Comparison of ENCODE assay signal across 1 cellular context in genomic region chr20:56400001-56400640, GRCh38.
A peak's percentile ranks its signal among the peaks of the same experiment; 100 is the strongest.
TF ChIP-seq lines count a peak whose summit lies in the region.

No MANE protein-coding gene starts in this region.

TF ChIP-seq in K562, 482 proteins besides CTCF, POLR2A, EP300 and RAD21 (continues in another document):
- TF ChIP-seq TCFL5 (CRISPR knock-in tag; conservative IDR thresholded peaks at IDR 0.05), result no peak
- no peak for TF ChIP-seq ZNF589 (CRISPR knock-in tag; IDR thresholded peaks at IDR 0.05; ENCODE audit: low read depth)
- TF ChIP-seq GATAD2A (IDR thresholded peaks at IDR 0.05), result no peak
- TF ChIP-seq KLF1 (tag; IDR thresholded peaks at IDR 0.05), result no peak
- no peak for TF ChIP-seq SRSF7 (optimal IDR thresholded peaks at IDR 0.05; ENCODE audit: low read depth, low read length)
- TF ChIP-seq ZNF316 (IDR thresholded peaks at IDR 0.05), result no peak
- TF ChIP-seq MYNN (IDR thresholded peaks at IDR 0.05), result no peak
- no peak for TF ChIP-seq MYNN (CRISPR knock-in tag; IDR thresholded peaks at IDR 0.05)
- TF ChIP-seq PRMT5 (CRISPR knock-in tag; IDR thresholded peaks at IDR 0.05), result no peak
- TF ChIP-seq HNRNPLL (IDR thresholded peaks at IDR 0.05; ENCODE audit: low read depth, low read length, poor library complexity, severe bottlenecking), result no peak
- TF ChIP-seq ZBTB5 (IDR thresholded peaks at IDR 0.05), result no peak
- 0 out of 2 replicates have a peak, but pooled peaks have one; percentile 25 for TF ChIP-seq PKNOX1 (IDR thresholded peaks at IDR 0.05)
- TF ChIP-seq RBBP5 (IDR thresholded peaks at IDR 0.05; ENCODE audit: borderline replicate concordance, insufficient read depth, low read length, poor library complexity, severe bottlenecking), result no peak
- 0 out of 4 replicates have a peak, but pooled peaks of 1 of the 2 experiments have one; percentile 14 for TF ChIP-seq RCOR1 (IDR thresholded peaks at IDR 0.05; ENCODE audit: borderline replicate concordance in 1 of 2, low read depth in 2 of 2, low read length in 2 of 2)
- no peak for TF ChIP-seq ZNF143 (CRISPR knock-in tag; IDR thresholded peaks at IDR 0.05)
- peak; percentile 28; the same call in 1 of the 2 replicates for TF ChIP-seq DEAF1 (CRISPR knock-in tag; IDR thresholded peaks at IDR 0.05)
- TF ChIP-seq FIP1L1 (IDR thresholded peaks at IDR 0.05; ENCODE audit: low read depth, low read length, poor library complexity, severe bottlenecking), result no peak
- no peak for TF ChIP-seq ZNF444 (CRISPR knock-in tag; IDR thresholded peaks at IDR 0.05)
- TF ChIP-seq, protein P1, sequence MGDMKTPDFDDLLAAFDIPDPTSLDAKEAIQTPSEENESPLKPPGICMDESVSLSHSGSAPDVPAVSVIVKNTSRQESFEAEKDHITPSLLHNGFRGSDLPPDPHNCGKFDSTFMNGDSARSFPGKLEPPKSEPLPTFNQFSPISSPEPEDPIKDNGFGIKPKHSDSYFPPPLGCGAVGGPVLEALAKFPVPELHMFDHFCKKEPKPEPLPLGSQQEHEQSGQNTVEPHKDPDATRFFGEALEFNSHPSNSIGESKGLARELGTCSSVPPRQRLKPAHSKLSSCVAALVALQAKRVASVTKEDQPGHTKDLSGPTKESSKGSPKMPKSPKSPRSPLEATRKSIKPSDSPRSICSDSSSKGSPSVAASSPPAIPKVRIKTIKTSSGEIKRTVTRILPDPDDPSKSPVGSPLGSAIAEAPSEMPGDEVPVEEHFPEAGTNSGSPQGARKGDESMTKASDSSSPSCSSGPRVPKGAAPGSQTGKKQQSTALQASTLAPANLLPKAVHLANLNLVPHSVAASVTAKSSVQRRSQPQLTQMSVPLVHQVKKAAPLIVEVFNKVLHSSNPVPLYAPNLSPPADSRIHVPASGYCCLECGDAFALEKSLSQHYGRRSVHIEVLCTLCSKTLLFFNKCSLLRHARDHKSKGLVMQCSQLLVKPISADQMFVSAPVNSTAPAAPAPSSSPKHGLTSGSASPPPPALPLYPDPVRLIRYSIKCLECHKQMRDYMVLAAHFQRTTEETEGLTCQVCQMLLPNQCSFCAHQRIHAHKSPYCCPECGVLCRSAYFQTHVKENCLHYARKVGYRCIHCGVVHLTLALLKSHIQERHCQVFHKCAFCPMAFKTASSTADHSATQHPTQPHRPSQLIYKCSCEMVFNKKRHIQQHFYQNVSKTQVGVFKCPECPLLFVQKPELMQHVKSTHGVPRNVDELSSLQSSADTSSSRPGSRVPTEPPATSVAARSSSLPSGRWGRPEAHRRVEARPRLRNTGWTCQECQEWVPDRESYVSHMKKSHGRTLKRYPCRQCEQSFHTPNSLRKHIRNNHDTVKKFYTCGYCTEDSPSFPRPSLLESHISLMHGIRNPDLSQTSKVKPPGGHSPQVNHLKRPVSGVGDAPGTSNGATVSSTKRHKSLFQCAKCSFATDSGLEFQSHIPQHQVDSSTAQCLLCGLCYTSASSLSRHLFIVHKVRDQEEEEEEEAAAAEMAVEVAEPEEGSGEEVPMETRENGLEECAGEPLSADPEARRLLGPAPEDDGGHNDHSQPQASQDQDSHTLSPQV (IDR thresholded peaks at IDR 0.05), result peak; percentile 64; the same call in 1 of the 2 replicates
- TF ChIP-seq HDAC8 (tag; IDR thresholded peaks at IDR 0.05), result no peak
- peak; percentile 26; the same call in 1 of the 2 replicates for TF ChIP-seq ZNF384 (IDR thresholded peaks at IDR 0.05; ENCODE audit: low read depth, low read length)
- TF ChIP-seq, protein P2, sequence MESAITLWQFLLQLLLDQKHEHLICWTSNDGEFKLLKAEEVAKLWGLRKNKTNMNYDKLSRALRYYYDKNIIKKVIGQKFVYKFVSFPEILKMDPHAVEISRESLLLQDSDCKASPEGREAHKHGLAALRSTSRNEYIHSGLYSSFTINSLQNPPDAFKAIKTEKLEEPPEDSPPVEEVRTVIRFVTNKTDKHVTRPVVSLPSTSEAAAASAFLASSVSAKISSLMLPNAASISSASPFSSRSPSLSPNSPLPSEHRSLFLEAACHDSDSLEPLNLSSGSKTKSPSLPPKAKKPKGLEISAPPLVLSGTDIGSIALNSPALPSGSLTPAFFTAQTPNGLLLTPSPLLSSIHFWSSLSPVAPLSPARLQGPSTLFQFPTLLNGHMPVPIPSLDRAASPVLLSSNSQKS (CRISPR knock-in tag; IDR thresholded peaks at IDR 0.05), result no peak
- no peak for TF ChIP-seq E2F8 (IDR thresholded peaks at IDR 0.05; ENCODE audit: low read depth, partially characterized antibody)
- TF ChIP-seq MYC (IDR thresholded peaks at IDR 0.05; ENCODE audit: low read depth, low read length), result 0 out of 2 replicates have a peak, but pooled peaks have one; percentile 32
- no peak for TF ChIP-seq MYC (CRISPR knock-in tag; IDR thresholded peaks at IDR 0.05; ENCODE audit: borderline replicate concordance, low read depth)
- TF ChIP-seq JUNB (CRISPR knock-in tag; conservative IDR thresholded peaks at IDR 0.05), result no peak
- no peak for TF ChIP-seq ZNF436 (CRISPR knock-in tag; IDR thresholded peaks at IDR 0.05)
- 0 out of 4 replicates have a peak, but pooled peaks of 1 of the 2 experiments have one; percentile 26 for TF ChIP-seq ETV6 (IDR thresholded peaks at IDR 0.05; ENCODE audit: borderline replicate concordance in 1 of 2, low read depth in 2 of 2, low read length in 1 of 2)
- no peak for TF ChIP-seq ETV6 (CRISPR knock-in tag; IDR thresholded peaks at IDR 0.05; ENCODE audit: borderline replicate concordance)
- TF ChIP-seq ZNF445 (CRISPR knock-in tag; IDR thresholded peaks at IDR 0.05; ENCODE audit: low read depth), result no peak
- TF ChIP-seq ZNF76 (CRISPR knock-in tag; IDR thresholded peaks at IDR 0.05; ENCODE audit: borderline replicate concordance), result no peak
- TF ChIP-seq U2AF1 (optimal IDR thresholded peaks at IDR 0.05; ENCODE audit: low read depth, low read length), result no peak
- TF ChIP-seq ZNF134 (CRISPR knock-in tag; conservative IDR thresholded peaks at IDR 0.05), result 0 out of 2 replicates have a peak, but pooled peaks have one; percentile 15
- no peak for TF ChIP-seq EGR1 (conservative IDR thresholded peaks at IDR 0.05)
- no peak for TF ChIP-seq SP1 (CRISPR knock-in tag; IDR thresholded peaks at IDR 0.05)
- 0 out of 2 replicates have a peak, but pooled peaks have one; percentile 21 for TF ChIP-seq RB1 (IDR thresholded peaks at IDR 0.05; ENCODE audit: low read depth)
- TF ChIP-seq E2F6 (IDR thresholded peaks at IDR 0.05; ENCODE audit: borderline replicate concordance in 1 of 2, extremely low read depth in 1 of 2, insufficient read depth in 1 of 2, insufficient read length in 1 of 2, low read depth in 1 of 2, low read length in 1 of 2, poor library complexity in 1 of 2, severe bottlenecking in 1 of 2), result no peak
- no peak for TF ChIP-seq NFYB (IDR thresholded peaks at IDR 0.05; ENCODE audit: extremely low read depth, insufficient read length)
- no peak for TF ChIP-seq BRCA1 (IDR thresholded peaks at IDR 0.05)
- no peak for TF ChIP-seq BRCA1 (CRISPR knock-in tag; IDR thresholded peaks at IDR 0.05)
- peak; percentile 46; the same call in 1 of the 2 replicates for TF ChIP-seq ZZZ3 (IDR thresholded peaks at IDR 0.05)
